8 cellular contexts compared by ENCODE assay signal in genomic region chr10:110860576-110861241, GRCh38. TPM values are rescaled to one million over a fixed set of nuclear protein-coding genes. Genes with fewer than 3 reads are reported as not detected.
A peak's percentile ranks its signal among the peaks of the same experiment; 100 is the strongest.
DNase-seq lines count a peak whose midpoint lies in the region; ATAC-seq and FAIRE-seq lines count a peak whose summit lies in the region.

No MANE protein-coding gene starts in this region.

- H3K27ac Mint-ChIP-seq in memory B cell, result peak overlapping the region; percentile 96

- ATAC-seq in GM19372 (IDR thresholded peaks at IDR 0.05; ENCODE audit: low read depth, unreplicated experiment), result peak; percentile 44
- ATAC-seq in HG03442 (IDR thresholded peaks at IDR 0.05; ENCODE audit: unreplicated experiment), result peak; percentile 56
- ATAC-seq in memory B cell (ENCODE audit: low read depth), result peak; percentile 54

- no peaks in the 10 kb centered on the region for H3K9me3 Mint-ChIP-seq in memory B cell

- no peak for FAIRE-seq in HTR-8/SVneo (lab: Jason Lieb, UNC)

- no peaks in the 10 kb centered on the region for H3K36me3 Mint-ChIP-seq in memory B cell

- H3K27me3 Mint-ChIP-seq in memory B cell, result no peaks in the 10 kb centered on the region

- peak overlapping the region; percentile 57 for H3K4me3 Mint-ChIP-seq in memory B cell

- H3K4me1 Mint-ChIP-seq in memory B cell, result peaks cover 57% of the 10 kb centered on the region

- DNase-seq in CD1c-positive myeloid dendritic cell (ENCODE audit: extremely low spot score), result peak; percentile 42
- peak; percentile 40 for DNase-seq in activated T-helper 1 cell treated with Interleukin-2 at 50 U/mL for 16 hours (ENCODE audit: low read depth)
- peak in 1 of 2 donors; percentile 35 for DNase-seq in memory B cell (ENCODE audit: low spot score in 2 of 2)
- DNase-seq in NCI-H526 treated with DMSO at 0.1 percent for 48 hours (lab: John Stamatoyannopoulos, UW), result no peak
- DNase-seq in HT-29 (ENCODE audit: low spot score), result no peak
- no peak for DNase-seq in HTR-8/SVneo (ENCODE audit: insufficient read length, low spot score)

RNA-seq across cellular contexts. Expression of gene PDCD4, which starts 11.0 kb away (rescaled TPM):
- 12.5 and 18.5 TPM in 2 replicates for total RNA-seq in HT-29 (2014; rRNA removed; shearing (Covaris generic))

RNA-seq across cellular contexts. Expression of gene BBIP1, which starts 58.3 kb away (rescaled TPM):
- total RNA-seq in HT-29 (2014; rRNA removed; shearing (Covaris generic)), result 9.2 and 12.7 TPM in 2 replicates

RNA-seq across cellular contexts. Expression of gene SHOC2, which starts 58.7 kb away (rescaled TPM):
- 6.4 and 7.0 TPM in 2 replicates for total RNA-seq in HT-29 (2014; rRNA removed; shearing (Covaris generic))

Comparison
In these comparisons a context has a peak if more than half of its experiments do, and no peak if none do; other contexts are left out.
1. DNase-seq: peak in CD1c-positive myeloid dendritic cell (single experiment) and activated T-helper 1 cell treated with Interleukin-2 at 50 U/mL for 16 hours (single experiment); none in NCI-H526 treated with DMSO at 0.1 percent for 48 hours (single experiment), HT-29 (single experiment) and HTR-8/SVneo (single experiment).
2. Peak in every context shown above with its lines, with median percentiles within 50 percentile points of each other: ATAC-seq.